17 cellular contexts compared by ENCODE assay signal in the genomic region with DNA sequence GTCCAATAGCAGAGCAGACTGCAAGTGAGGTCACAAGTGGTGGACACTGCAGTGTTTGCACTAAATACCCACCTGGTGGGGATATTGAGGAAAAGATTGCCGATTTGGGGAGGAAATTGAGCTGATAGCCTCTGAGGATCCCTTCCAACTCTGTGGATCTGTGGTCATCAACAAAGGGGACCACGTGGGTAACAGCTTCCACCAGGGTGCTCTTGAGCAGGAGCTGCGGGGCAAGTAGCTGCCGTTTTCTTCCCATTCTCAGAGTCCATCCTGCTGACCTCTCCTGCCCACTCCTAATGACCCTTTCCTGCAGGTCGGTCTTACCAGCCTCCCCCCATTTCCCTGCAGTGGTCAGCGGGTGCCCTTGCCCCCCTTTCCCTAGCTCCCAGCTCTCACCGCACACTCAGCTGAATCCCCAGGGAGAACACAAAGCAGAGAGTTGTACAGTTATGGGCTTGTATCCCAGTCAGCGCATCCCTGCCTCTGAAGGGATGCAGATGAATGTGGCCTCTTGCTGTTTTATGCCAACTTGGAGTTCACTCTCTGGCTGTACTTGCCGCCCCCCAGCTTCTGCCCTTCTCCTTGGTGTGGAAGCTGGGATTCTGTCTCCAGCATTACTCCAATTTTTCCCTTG. TPM values are rescaled to one million over a fixed set of nuclear protein-coding genes. Genes with fewer than 3 reads are reported as not detected.
DNase-seq lines count a peak whose midpoint lies in the region; ATAC-seq and TF ChIP-seq lines count a peak whose summit lies in the region.
"Had no signal": no experiment of that assay in that cellular context is flagged by ENCODE, and none has a peak within 500 bp of the region (broad histone marks: within the 10 kb centered on the region; RNA-seq: fewer than 3 reads in every experiment).

No MANE protein-coding gene starts in this region.

- intact Hi-C loops in left ventricle myocardium superior (cut with micrococcal nuclease) = no loop called here
- intact Hi-C loops in esophagus muscularis mucosa (cut with DNase I) = no loop called here

- H3K79me2 ChIP-seq in neural progenitor cell (ENCODE audit: low read depth) = peaks cover 38% of the 10 kb centered on the region

- peaks cover 23% of the 10 kb centered on the region for H3K36me3 Mint-ChIP-seq in neural progenitor cell
- H3K36me3 Mint-ChIP-seq: CD8-positive, alpha-beta T cell had no signal

- no peak overlapping the region for H2AFZ ChIP-seq in neural progenitor cell (replicated peaks)

- ATAC-seq in left ventricle myocardium superior = no peak
- ATAC-seq in HG03460 (IDR thresholded peaks at IDR 0.05; ENCODE audit: unreplicated experiment) = no peak
- ATAC-seq: activated naive CD8-positive, alpha-beta T cell treated with anti-CD3 and anti-CD28 coated beads, Interleukin-2, amount 50 U/mL, for 24 hours; CD8-positive, alpha-beta T cell had no signal

- H3F3A ChIP-seq in neural progenitor cell (ENCODE audit: low read depth) = peaks cover 3% of the 10 kb centered on the region

- no peak overlapping the region for H3K4me3 Mint-ChIP-seq in neural progenitor cell
- H3K4me3 Mint-ChIP-seq: activated CD4-positive, alpha-beta memory T cell treated with anti-CD3 and anti-CD28 coated beads, Interleukin-2, amount 10 ng/mL, durations not matched to agents 7 days and 5 days; activated naive CD8-positive, alpha-beta T cell treated with anti-CD3 and anti-CD28 coated beads, Interleukin-2, amount 50 U/mL, for 24 hours; CD8-positive, alpha-beta T cell had no signal

- peaks cover 27% of the 10 kb centered on the region for H3K4me1 Mint-ChIP-seq in neural progenitor cell
- H3K4me1 Mint-ChIP-seq: activated CD4-positive, alpha-beta memory T cell treated with anti-CD3 and anti-CD28 coated beads, Interleukin-2, amount 10 ng/mL, durations not matched to agents 7 days and 5 days had no signal

- H3K27me3 ChIP-seq in right atrium auricular region = no peaks in the 10 kb centered on the region
- H3K27me3 ChIP-seq in esophagus muscularis mucosa = no peaks in the 10 kb centered on the region
- H3K27me3 ChIP-seq in neural progenitor cell = no peaks in the 10 kb centered on the region
- H3K27me3 ChIP-seq: thyroid gland had no signal

- H3K9ac ChIP-seq in neural progenitor cell = no peak overlapping the region

- H3K27ac Mint-ChIP-seq in neural progenitor cell = peak overlapping the region; percentile 50
- H3K27ac Mint-ChIP-seq: activated CD4-positive, alpha-beta memory T cell treated with anti-CD3 and anti-CD28 coated beads, Interleukin-2, amount 10 ng/mL, durations not matched to agents 7 days and 5 days; activated naive CD8-positive, alpha-beta T cell treated with anti-CD3 and anti-CD28 coated beads, Interleukin-2, amount 50 U/mL, for 24 hours; CD8-positive, alpha-beta T cell had no signal

- peaks cover 2% of the 10 kb centered on the region for H3K27me3 Mint-ChIP-seq in neural progenitor cell (ENCODE audit: insufficient read depth, low read depth)

- H3K9me3 ChIP-seq in right atrium auricular region (no peaks in the 10 kb centered on the region), esophagus muscularis mucosa (no peaks in the 10 kb centered on the region), neural progenitor cell (ENCODE audit: low read depth) (no peaks in the 10 kb centered on the region)
- H3K9me3 ChIP-seq: thyroid gland had no signal

- H3K36me3 ChIP-seq in right atrium auricular region (no peaks in the 10 kb centered on the region), esophagus muscularis mucosa (no peaks in the 10 kb centered on the region), neural progenitor cell (no peaks in the 10 kb centered on the region)
- H3K36me3 ChIP-seq: thyroid gland had no signal

- peaks cover 3% of the 10 kb centered on the region for H3K9me3 Mint-ChIP-seq in neural progenitor cell
- H3K9me3 Mint-ChIP-seq: activated CD4-positive, alpha-beta memory T cell treated with anti-CD3 and anti-CD28 coated beads, Interleukin-2, amount 10 ng/mL, durations not matched to agents 7 days and 5 days; activated naive CD8-positive, alpha-beta T cell treated with anti-CD3 and anti-CD28 coated beads, Interleukin-2, amount 50 U/mL, for 24 hours; CD8-positive, alpha-beta T cell had no signal

- H4K20me1 ChIP-seq in neural progenitor cell (ENCODE audit: low read depth) = peaks cover 10% of the 10 kb centered on the region

- TF ChIP-seq CTCF in right atrium auricular region (IDR thresholded peaks at IDR 0.05) (no peak), esophagus muscularis mucosa (IDR thresholded peaks at IDR 0.05) (no peak), neural progenitor cell (IDR thresholded peaks at IDR 0.05) (no peak)

- H3K27ac ChIP-seq in right atrium auricular region (peak overlapping the region; percentile 16), esophagus muscularis mucosa (replicated peaks in 1 of 4) (peak overlapping the region; percentile 39 to 62 (median 56)), neural progenitor cell (no peak overlapping the region)
- H3K27ac ChIP-seq: HL-60, thyroid gland had no signal

- no peak for TF ChIP-seq POLR2A in esophagus muscularis mucosa (IDR thresholded peaks at IDR 0.05; ENCODE audit: low read depth)

- peaks cover 0 to 33% of the 10 kb centered on the region in 2 donors for H3K4me1 ChIP-seq in right atrium auricular region
- H3K4me1 ChIP-seq in esophagus muscularis mucosa = peaks cover 26 to 90% (median 84%) of the 10 kb centered on the region in 4 donors
- H3K4me1 ChIP-seq in neural progenitor cell = peaks cover 21% of the 10 kb centered on the region

- H3K4me3 ChIP-seq in right atrium auricular region (no peak overlapping the region), esophagus muscularis mucosa (no peak overlapping the region), neural progenitor cell (no peak overlapping the region)
- H3K4me3 ChIP-seq: thyroid gland had no signal

- DNase-seq in right atrium auricular region (ENCODE audit: low spot score) (no peak), left ventricle myocardium superior (no peak), esophagus muscularis mucosa (ENCODE audit: extremely low spot score) (no peak), neural progenitor cell (ENCODE audit: low spot score) (no peak), DMS79 (lab: John Stamatoyannopoulos, UW) (no peak), Ammon's horn (ENCODE audit: low spot score) (no peak), superior temporal gyrus (ENCODE audit: extremely low spot score) (no peak)
- DNase-seq: 8988T; activated CD4-positive, alpha-beta memory T cell treated with anti-CD3 and anti-CD28 coated beads, Interleukin-2, amount 10 ng/mL, durations not matched to agents 7 days and 5 days; activated naive CD8-positive, alpha-beta T cell treated with anti-CD3 and anti-CD28 coated beads, Interleukin-2, amount 50 U/mL, for 24 hours; CD8-positive, alpha-beta T cell; Karpas-422; stimulated activated CD4-positive, alpha-beta T cell treated with anti-CD3 and anti-CD28 coated beads, Interleukin-4, amount 100 ng/mL, for 1 hour; SW 1271 had no signal

- no peak overlapping the region for H3K4me2 ChIP-seq in neural progenitor cell

- WGBS in esophagus muscularis mucosa = 88% methylated on average over 8 of the region's 9 CpGs

- TF ChIP-seq EP300 in esophagus muscularis mucosa (IDR thresholded peaks at IDR 0.05) = no peak

RNA-seq across cellular contexts. Expression of a gene that starts 18.0 kb away (rescaled TPM):
- total RNA-seq in right atrium auricular region (10 to 100 TPM; 10.1 to 23.0 TPM), left ventricle myocardium superior (10.2 TPM), esophagus muscularis mucosa (10 to 100 TPM; 51.7 to 96.8 (median 80.7) TPM), neural progenitor cell (ENCODE audit: low replicate concordance) (29.5 and 47.5 TPM in 2 replicates)
